Comparison of ENCODE assay signal across 1 cellular context in the genomic region with DNA sequence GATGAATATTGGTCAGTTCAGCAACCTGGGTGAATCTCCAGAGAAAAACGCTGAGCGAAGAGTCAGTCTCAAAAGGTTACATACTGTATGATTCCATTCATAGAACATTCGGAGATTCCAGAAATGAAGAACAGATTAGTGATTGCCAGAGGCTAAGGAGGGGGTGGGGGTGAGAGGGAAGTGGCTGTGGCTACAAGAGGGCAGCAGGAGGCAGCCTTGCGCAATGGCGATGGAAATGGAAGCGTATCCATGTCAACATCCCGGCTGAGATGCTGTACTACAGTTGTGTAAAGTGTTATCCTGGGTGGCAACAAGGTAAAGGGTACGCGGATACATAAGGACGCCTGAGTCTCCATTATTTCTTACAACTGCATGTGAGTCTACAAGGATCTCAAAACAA.
TF ChIP-seq lines count a peak whose summit lies in the region.

No MANE protein-coding gene starts in this region.

TF ChIP-seq in IMR-90, 13 proteins besides CTCF, POLR2A, EP300 and RAD21:
- TF ChIP-seq BHLHE40 (IDR thresholded peaks at IDR 0.05; ENCODE audit: low read depth, low read length) (no peak), CEBPB (IDR thresholded peaks at IDR 0.05; ENCODE audit: low read depth, low read length) (peak; percentile 83)
TF ChIP-seq in IMR-90: peak in this region for 1.
